In genomic region chr15:85733415-85733814, GRCh38 we compare ENCODE assay signal across 31 cellular contexts.
A peak's percentile ranks its signal among the peaks of the same experiment; 100 is the strongest.
DNase-seq lines count a peak whose midpoint lies in the region; ATAC-seq and TF ChIP-seq lines count a peak whose summit lies in the region.
"Had no signal": no experiment of that assay in that cellular context is flagged by ENCODE, and none has a peak within 500 bp of the region (broad histone marks: within the 10 kb centered on the region; RNA-seq: fewer than 3 reads in every experiment).

No MANE protein-coding gene starts in this region.

- peaks cover 75% of the 10 kb centered on the region for H3K36me3 Mint-ChIP-seq in stimulated activated naive CD8-positive, alpha-beta T cell treated with anti-CD3 and anti-CD28 coated beads, Interleukin-15, Interleukin-2, amounts not matched to agents 100 ng/mL and 50 ng/mL, for 24 hours (ENCODE audit: low read depth)
- peaks cover 99% of the 10 kb centered on the region for H3K36me3 Mint-ChIP-seq in activated T-helper 17 cell treated with anti-CD3 and anti-CD28 coated beads, Interleukin-2, amount 50 U/mL, for 72 hours (ENCODE audit: low read depth)

- H3K9me3 Mint-ChIP-seq in stimulated activated naive CD8-positive, alpha-beta T cell treated with anti-CD3 and anti-CD28 coated beads, Interleukin-15, Interleukin-2, amounts not matched to agents 100 ng/mL and 50 ng/mL, for 24 hours = peaks cover 12% of the 10 kb centered on the region
- no peaks in the 10 kb centered on the region for H3K9me3 Mint-ChIP-seq in activated T-helper 17 cell treated with anti-CD3 and anti-CD28 coated beads, Interleukin-2, amount 50 U/mL, for 72 hours

- TF ChIP-seq POLR2A in erythroblast (IDR thresholded peaks at IDR 0.05; ENCODE audit: low read length) = no peak

- peaks cover 11% of the 10 kb centered on the region for H3K4me1 Mint-ChIP-seq in stimulated activated naive CD8-positive, alpha-beta T cell treated with anti-CD3 and anti-CD28 coated beads, Interleukin-15, Interleukin-2, amounts not matched to agents 100 ng/mL and 50 ng/mL, for 24 hours (ENCODE audit: low read depth)
- peaks cover 20% of the 10 kb centered on the region for H3K4me1 Mint-ChIP-seq in activated T-helper 17 cell treated with anti-CD3 and anti-CD28 coated beads, Interleukin-2, amount 50 U/mL, for 72 hours

- H3K27ac ChIP-seq in caudate nucleus (ENCODE audit: low read depth, low read length) = no peak overlapping the region
- H3K27ac ChIP-seq: colonic mucosa, esophagus muscularis mucosa, heart right ventricle, HL-60, neutrophil, Peyer's patch, prostate gland had no signal

- intact Hi-C loops in left cardiac atrium (cut with DNase I) = no loop called here

- no peak for DNase-seq in stimulated activated naive CD8-positive, alpha-beta T cell treated with anti-CD3 and anti-CD28 coated beads, Interleukin-15, Interleukin-2, amounts not matched to agents 100 U/mL and 50 U/mL, for 24 hours
- DNase-seq in erythroblast (lab: John Stamatoyannopoulos, UW) = peak; percentile 45 to 51
- DNase-seq in caudate nucleus (lab: John Stamatoyannopoulos, UW) = no peak
- no peak for DNase-seq in left cardiac atrium
- no peak for DNase-seq in NCI-H82 treated with DMSO at 0.1 percent for 48 hours (lab: John Stamatoyannopoulos, UW; ENCODE audit: unreplicated experiment)
- DNase-seq: activated CD4-positive, alpha-beta T cell treated with anti-CD3 and anti-CD28 coated beads for 1 hour; activated gamma-delta T cell; amniotic stem cell; C1 segment of cervical spinal cord; colonic mucosa; COR-L47; DMS79; effector memory CD8-positive, alpha-beta T cell; heart right ventricle; Kasumi-1; left ventricle myocardium superior; NCI-H1436; NCI-H2081; NCI-H2227 treated with DMSO at 0.1 percent for 48 hours; NCI-H526 treated with DMSO at 0.1 percent for 48 hours; Peyer's patch; stimulated activated CD4-positive, alpha-beta T cell treated with anti-CD3 and anti-CD28 coated beads, Interleukin-12 subunit alpha, Interleukin-12 subunit beta, amount 100 ng/mL, for 4 hours; stimulated activated CD4-positive, alpha-beta T cell treated with anti-CD3 and anti-CD28 coated beads, Interleukin-4, amount 100 ng/mL, for 1 hour; trophoblast cell had no signal

- H3K27ac Mint-ChIP-seq in stimulated activated naive CD8-positive, alpha-beta T cell treated with anti-CD3 and anti-CD28 coated beads, Interleukin-15, Interleukin-2, amounts not matched to agents 100 ng/mL and 50 ng/mL, for 24 hours = peak overlapping the region; percentile 32
- peak overlapping the region; percentile 63 for H3K27ac Mint-ChIP-seq in activated T-helper 17 cell treated with anti-CD3 and anti-CD28 coated beads, Interleukin-2, amount 50 U/mL, for 72 hours

- no peaks in the 10 kb centered on the region for H3K27me3 Mint-ChIP-seq in stimulated activated naive CD8-positive, alpha-beta T cell treated with anti-CD3 and anti-CD28 coated beads, Interleukin-15, Interleukin-2, amounts not matched to agents 100 ng/mL and 50 ng/mL, for 24 hours
- H3K27me3 Mint-ChIP-seq in activated T-helper 17 cell treated with anti-CD3 and anti-CD28 coated beads, Interleukin-2, amount 50 U/mL, for 72 hours = no peaks in the 10 kb centered on the region
- H3K27me3 Mint-ChIP-seq: effector memory CD8-positive, alpha-beta T cell had no signal

- no peak for ATAC-seq in stimulated activated naive CD8-positive, alpha-beta T cell treated with anti-CD3 and anti-CD28 coated beads, Interleukin-15, Interleukin-2, amounts not matched to agents 100 U/mL and 50 U/mL, for 24 hours
- no peak for ATAC-seq in activated T-helper 17 cell treated with anti-CD3 and anti-CD28 coated beads, Interleukin-2, amount 50 U/mL, for 72 hours (replicated peaks)
- no peak for ATAC-seq in left cardiac atrium
- ATAC-seq: effector memory CD8-positive, alpha-beta T cell; heart right ventricle; left ventricle myocardium superior; sciatic nerve had no signal

- H3K4me3 Mint-ChIP-seq in stimulated activated naive CD8-positive, alpha-beta T cell treated with anti-CD3 and anti-CD28 coated beads, Interleukin-15, Interleukin-2, amounts not matched to agents 100 ng/mL and 50 ng/mL, for 24 hours = no peak overlapping the region
- H3K4me3 Mint-ChIP-seq in activated T-helper 17 cell treated with anti-CD3 and anti-CD28 coated beads, Interleukin-2, amount 50 U/mL, for 72 hours = no peak overlapping the region

Comparison
In these comparisons a context has a peak if more than half of its experiments do, and no peak if none do; other contexts are left out.
1. DNase-seq: peak in erythroblast (2 of 2); none in stimulated activated naive CD8-positive, alpha-beta T cell treated with anti-CD3 and anti-CD28 coated beads, Interleukin-15, Interleukin-2, amounts not matched to agents 100 U/mL and 50 U/mL, for 24 hours (single experiment), caudate nucleus (0 of 61), left cardiac atrium (single experiment) and NCI-H82 treated with DMSO at 0.1 percent for 48 hours (single experiment).